In genomic region chr7:27097686-27098492, GRCh38 we compare ENCODE assay signal across 10 cellular contexts. TPM values are rescaled to one million over a fixed set of nuclear protein-coding genes. Genes with fewer than 3 reads are reported as not detected.
DNase-seq lines count a peak whose midpoint lies in the region; TF ChIP-seq lines count a peak whose summit lies in the region.
"Had no signal": no experiment of that assay in that cellular context is flagged by ENCODE, and none has a peak within 500 bp of the region (broad histone marks: within the 10 kb centered on the region; RNA-seq: fewer than 3 reads in every experiment).

No MANE protein-coding gene starts in this region.

- H3K18ac ChIP-seq in trophoblast cell (ENCODE audit: low read length): no peak overlapping the region

- TF ChIP-seq POLR2A in spleen (IDR thresholded peaks at IDR 0.05): no peak

- H4K91ac ChIP-seq in trophoblast cell (ENCODE audit: low read depth, low read length): no peak overlapping the region

- no peaks in the 10 kb centered on the region for H3K79me1 ChIP-seq in trophoblast cell (ENCODE audit: low read length)

- no peak overlapping the region for H3K4ac ChIP-seq in trophoblast cell (ENCODE audit: low read depth, low read length)

- H3K4me2 ChIP-seq in trophoblast cell (ENCODE audit: low read length): no peak overlapping the region

- peak overlapping the region; percentile 87 for H3K4me3 Mint-ChIP-seq in HFFc6
- H3K4me3 Mint-ChIP-seq in activated T-helper 1 cell treated with anti-CD3 and anti-CD28 coated beads, Interleukin-12 subunit alpha, Interleukin-12 subunit beta, Interleukin-2, Interleukin-4 antibody, amounts not matched to agents 30 ng/mL and 10 ng/mL and 1 ng/mL, durations not matched to agents 14 hours and 24 hours and 36 hours: peak overlapping the region; percentile 85
- H3K4me3 Mint-ChIP-seq in immature natural killer cell: peak overlapping the region; percentile 88 to 96 (median 91)

- H3K23ac ChIP-seq in trophoblast cell (ENCODE audit: low read length): no peak overlapping the region

- no peak overlapping the region for H2AFZ ChIP-seq in trophoblast cell (ENCODE audit: insufficient read depth, low read length, poor library complexity)

- WGBS in spleen, 5 donors: 27 to 34% (median 29%) methylated on average over 25 to 26 of the region's 26 CpGs
- no CpG with 5 or more reads among the region's 26 CpGs for WGBS in trophoblast cell (ENCODE audit: extremely low coverage, insufficient coverage, insufficient read length)

- peak overlapping the region; percentile 78 to 97 (median 94) for H3K27ac ChIP-seq in spleen
- no peak overlapping the region for H3K27ac ChIP-seq in trophoblast cell (ENCODE audit: low read depth, low read length)
- H3K27ac ChIP-seq: testis had no signal

- intact Hi-C loops in activated T-helper 1 cell treated with anti-CD3 and anti-CD28 coated beads, Interleukin-12 subunit alpha, Interleukin-12 subunit beta, Interleukin-2, Interleukin-4 antibody, amounts not matched to agents 30 ng/mL and 10 ng/mL and 1 ng/mL, durations not matched to agents 14 hours and 24 hours and 36 hours (cut with micrococcal nuclease): loop anchor here (2.0 to 5.0 kb wide), 7 partner anchors 37 to 1235 kb away; partner anchors contain the start of genes EVX1, HOXA13, HOXA3 and SKAP2
- intact Hi-C loops in spleen (cut with DNase I; ENCODE audit: low total_unique reads): loop anchor here (10.0 kb wide), 1 partner anchor 243 kb away; no protein-coding TSS in a partner anchor

- H4K8ac ChIP-seq in trophoblast cell (ENCODE audit: low read depth, low read length): no peak overlapping the region

- no peak for TF ChIP-seq CTCF in HFFc6 (IDR thresholded peaks at IDR 0.05)
- no peak for TF ChIP-seq CTCF in spleen (IDR thresholded peaks at IDR 0.05 in 8 of 11, conservative IDR thresholded peaks at IDR 0.05 in 3 of 11)

- peak overlapping the region; percentile 55 for H3K27ac Mint-ChIP-seq in HFFc6
- no peak overlapping the region for H3K27ac Mint-ChIP-seq in activated T-helper 1 cell treated with anti-CD3 and anti-CD28 coated beads, Interleukin-12 subunit alpha, Interleukin-12 subunit beta, Interleukin-2, Interleukin-4 antibody, amounts not matched to agents 30 ng/mL and 10 ng/mL and 1 ng/mL, durations not matched to agents 14 hours and 24 hours and 36 hours
- H3K27ac Mint-ChIP-seq in immature natural killer cell: peak overlapping the region in 2 of 6 donors; percentile 57 to 72

- no peak overlapping the region for H2BK5ac ChIP-seq in trophoblast cell (ENCODE audit: low read depth, low read length, poor library complexity)

- H3K36me3 ChIP-seq in spleen (peaks cover 0 to 29% (median 0%) of the 10 kb centered on the region in 6 donors), trophoblast cell (ENCODE audit: control insufficient read depth in 1 of 2, insufficient read depth in 2 of 2, low read length in 2 of 2) (no peaks in the 10 kb centered on the region)

- H3K27me3 ChIP-seq in spleen (replicated peaks in 1 of 7) (peaks cover 0 to 98% (median 12%) of the 10 kb centered on the region in 7 donors), trophoblast cell (ENCODE audit: insufficient read depth, low read length) (peaks cover 84% of the 10 kb centered on the region)
- H3K27me3 ChIP-seq: testis had no signal

- H3K9me3 Mint-ChIP-seq in HFFc6 (no peaks in the 10 kb centered on the region), immature natural killer cell (no peaks in the 10 kb centered on the region)
- no peaks in the 10 kb centered on the region for H3K9me3 Mint-ChIP-seq in activated T-helper 1 cell treated with anti-CD3 and anti-CD28 coated beads, Interleukin-12 subunit alpha, Interleukin-12 subunit beta, Interleukin-2, Interleukin-4 antibody, amounts not matched to agents 30 ng/mL and 10 ng/mL and 1 ng/mL, durations not matched to agents 14 hours and 24 hours and 36 hours

- H3K4me3 ChIP-seq in spleen (peak overlapping the region; percentile 18 to 97 (median 86)), trophoblast cell (ENCODE audit: low read depth, low read length) (no peak overlapping the region)

- H3K4me1 ChIP-seq in spleen (peaks cover 21 to 85% (median 54%) of the 10 kb centered on the region in 6 donors), trophoblast cell (ENCODE audit: control insufficient read depth in 1 of 2, insufficient read depth in 2 of 2, low read length in 2 of 2) (peaks cover 11 to 12% of the 10 kb centered on the region in 2 experiments)
- H3K4me1 ChIP-seq: testis had no signal

- no peak overlapping the region for H2BK120ac ChIP-seq in trophoblast cell (ENCODE audit: insufficient read depth, low read length, poor library complexity)

- H3K27me3 Mint-ChIP-seq in HFFc6 (ENCODE audit: insufficient read depth) (peaks cover 26% of the 10 kb centered on the region), immature natural killer cell (ENCODE audit: low read depth in 3 of 3) (peaks cover 19 to 24% (median 23%) of the 10 kb centered on the region in 3 donors)
- peaks cover 75% of the 10 kb centered on the region for H3K27me3 Mint-ChIP-seq in activated T-helper 1 cell treated with anti-CD3 and anti-CD28 coated beads, Interleukin-12 subunit alpha, Interleukin-12 subunit beta, Interleukin-2, Interleukin-4 antibody, amounts not matched to agents 30 ng/mL and 10 ng/mL and 1 ng/mL, durations not matched to agents 14 hours and 24 hours and 36 hours (ENCODE audit: insufficient read depth)

- no peak overlapping the region for H2BK12ac ChIP-seq in trophoblast cell (ENCODE audit: low read length)

- H3K9ac ChIP-seq in trophoblast cell (ENCODE audit: low read length): no peak overlapping the region

- DNase-seq in HFFc6 (no peak), immature natural killer cell (no peak), spleen (no peak), trophoblast cell (no peak), T-helper 9 cell (no peak)
- DNase-seq in activated T-helper 1 cell treated with anti-CD3 and anti-CD28 coated beads, Interleukin-12 subunit alpha, Interleukin-12 subunit beta, Interleukin-2, Interleukin-4 antibody, amounts not matched to agents 30 ng/mL and 10 ng/mL and 1 ng/mL, durations not matched to agents 14 hours and 24 hours and 36 hours (ENCODE audit: low spot score): no peak
- no peak for DNase-seq in NK-92 treated with Interleukin-12 subunit alpha and Interleukin-12 subunit beta, amount 100 ng/mL, for 24 hours (lab: John Stamatoyannopoulos, UW)
- DNase-seq in activated CD4-positive, alpha-beta T cell treated with anti-CD3 and anti-CD28 coated beads for 4 hours: no peak
- DNase-seq: NCI-H524 treated with DMSO at 0.1 percent for 48 hours, testis had no signal

- H3K4me1 Mint-ChIP-seq in HFFc6 (ENCODE audit: low read depth) (peaks cover 39% of the 10 kb centered on the region), immature natural killer cell (peaks cover 43 to 64% of the 10 kb centered on the region in 2 donors)
- peaks cover 24% of the 10 kb centered on the region for H3K4me1 Mint-ChIP-seq in activated T-helper 1 cell treated with anti-CD3 and anti-CD28 coated beads, Interleukin-12 subunit alpha, Interleukin-12 subunit beta, Interleukin-2, Interleukin-4 antibody, amounts not matched to agents 30 ng/mL and 10 ng/mL and 1 ng/mL, durations not matched to agents 14 hours and 24 hours and 36 hours (ENCODE audit: low read depth)

- no peaks in the 10 kb centered on the region for H3K79me2 ChIP-seq in trophoblast cell (ENCODE audit: control insufficient read depth, insufficient read depth, low read length, poor library complexity)

- H3K9me3 ChIP-seq in spleen: no peaks in the 10 kb centered on the region
- H3K9me3 ChIP-seq in trophoblast cell (ENCODE audit: insufficient read depth, low read depth, low read length): peaks cover 16% of the 10 kb centered on the region
- H3K9me3 ChIP-seq: testis had no signal

- H3K14ac ChIP-seq in trophoblast cell (ENCODE audit: low read length): no peak overlapping the region

- H3K36me3 Mint-ChIP-seq in HFFc6 (ENCODE audit: low read depth) (peaks cover 37% of the 10 kb centered on the region), immature natural killer cell (peaks cover 23 to 34% (median 29%) of the 10 kb centered on the region in 3 donors)
- H3K36me3 Mint-ChIP-seq in activated T-helper 1 cell treated with anti-CD3 and anti-CD28 coated beads, Interleukin-12 subunit alpha, Interleukin-12 subunit beta, Interleukin-2, Interleukin-4 antibody, amounts not matched to agents 30 ng/mL and 10 ng/mL and 1 ng/mL, durations not matched to agents 14 hours and 24 hours and 36 hours (ENCODE audit: low read depth): peaks cover 3% of the 10 kb centered on the region

- no peak overlapping the region for H2AK5ac ChIP-seq in trophoblast cell (ENCODE audit: low read length)

- no peak overlapping the region for H4K12ac ChIP-seq in trophoblast cell (ENCODE audit: low read depth, low read length)

RNA-seq across cellular contexts. Expression of gene HOXA1, which starts 2.1 kb away (rescaled TPM):
- under 1 TPM; 0.28 to 0.81 (median 0.45) TPM for total RNA-seq in HFFc6 (2021; fragmentation: NEBNext Ultra II Directional; extraction: Animal tissue kit (Norgen Biotek cat#: 25700))
- total RNA-seq in activated T-helper 1 cell treated with anti-CD3 and anti-CD28 coated beads, Interleukin-12 subunit alpha, Interleukin-12 subunit beta, Interleukin-2, Interleukin-4 antibody, amounts not matched to agents 30 ng/mL and 10 ng/mL and 1 ng/mL, durations not matched to agents 14 hours and 24 hours and 36 hours: 0.16 and 0.24 TPM in 2 replicates
- under 1 TPM in 1 of 3 donors, not detected in 2; 0.62 TPM for polyA plus RNA-seq in immature natural killer cell
- total RNA-seq in spleen: 1 to 10 TPM; 1.1 to 4.1 (median 1.7) TPM
- polyA plus RNA-seq in spleen: 1 to 10 TPM in 1 of 3 donors, under 1 TPM in 2; 0.33 to 1.3 (median 0.82) TPM
- polyA plus RNA-seq in trophoblast cell (2013): 0.05 and 0.06 TPM in 2 replicates

RNA-seq across cellular contexts. Expression of gene HOXA2, which starts 4.6 kb away (rescaled TPM):
- total RNA-seq in HFFc6 (2021; fragmentation: NEBNext Ultra II Directional; extraction: Animal tissue kit (Norgen Biotek cat#: 25700)): under 1 TPM in 3 of 6 experiments, not detected in 3; 0.10 to 0.17 (median 0.14) TPM
- total RNA-seq in activated T-helper 1 cell treated with anti-CD3 and anti-CD28 coated beads, Interleukin-12 subunit alpha, Interleukin-12 subunit beta, Interleukin-2, Interleukin-4 antibody, amounts not matched to agents 30 ng/mL and 10 ng/mL and 1 ng/mL, durations not matched to agents 14 hours and 24 hours and 36 hours: not detected in 2 replicates
- not detected for polyA plus RNA-seq in immature natural killer cell
- 1 to 10 TPM in 4 of 7 donors, under 1 TPM in 3; 0.70 to 2.8 (median 1.3) TPM for total RNA-seq in spleen
- under 1 TPM; 0.41 to 0.83 (median 0.55) TPM for polyA plus RNA-seq in spleen
- not detected in 2 replicates for polyA plus RNA-seq in trophoblast cell (2013)

RNA-seq across cellular contexts. Expression of gene HOXA4, which starts 32.7 kb away (rescaled TPM):
- 1 to 10 TPM in 1 of 6 experiments, under 1 TPM in 5; 0.38 to 1.0 (median 0.47) TPM for total RNA-seq in HFFc6 (2021; fragmentation: NEBNext Ultra II Directional; extraction: Animal tissue kit (Norgen Biotek cat#: 25700))
- not detected in 2 replicates for total RNA-seq in activated T-helper 1 cell treated with anti-CD3 and anti-CD28 coated beads, Interleukin-12 subunit alpha, Interleukin-12 subunit beta, Interleukin-2, Interleukin-4 antibody, amounts not matched to agents 30 ng/mL and 10 ng/mL and 1 ng/mL, durations not matched to agents 14 hours and 24 hours and 36 hours
- 1 to 10 TPM in 1 of 3 donors, under 1 TPM in 1, not detected in 1; 0.51 to 1.2 TPM for polyA plus RNA-seq in immature natural killer cell
- total RNA-seq in spleen: 10 to 100 TPM in 1 of 7 donors, 1 to 10 TPM in 6; 2.7 to 10.8 (median 4.6) TPM
- 1 to 10 TPM; 2.1 to 5.9 (median 3.6) TPM for polyA plus RNA-seq in spleen
- polyA plus RNA-seq in trophoblast cell (2013): 0.03 TPM in 1 of 2 replicates, not detected in the other

RNA-seq across cellular contexts. Expression of gene HOXA5, which starts 45.6 kb away (rescaled TPM):
- total RNA-seq in HFFc6 (2021; fragmentation: NEBNext Ultra II Directional; extraction: Animal tissue kit (Norgen Biotek cat#: 25700)): 1 to 10 TPM; 2.0 to 3.8 (median 2.8) TPM
- total RNA-seq in activated T-helper 1 cell treated with anti-CD3 and anti-CD28 coated beads, Interleukin-12 subunit alpha, Interleukin-12 subunit beta, Interleukin-2, Interleukin-4 antibody, amounts not matched to agents 30 ng/mL and 10 ng/mL and 1 ng/mL, durations not matched to agents 14 hours and 24 hours and 36 hours: not detected in 2 replicates
- polyA plus RNA-seq in immature natural killer cell (1 to 10 TPM in 1 of 3 donors, under 1 TPM in 2; 0.42 to 1.1 (median 0.73) TPM), spleen (1 to 10 TPM; 1.6 to 2.3 (median 2.2) TPM)
- total RNA-seq in spleen: 1 to 10 TPM; 3.0 to 9.3 (median 6.9) TPM
- polyA plus RNA-seq in trophoblast cell (2013): not detected in 2 replicates

RNA-seq across cellular contexts. Expression of gene HOXA6, which starts 49.7 kb away (rescaled TPM):
- 1 to 10 TPM; 2.3 to 3.8 (median 2.8) TPM for total RNA-seq in HFFc6 (2021; fragmentation: NEBNext Ultra II Directional; extraction: Animal tissue kit (Norgen Biotek cat#: 25700))
- not detected in 2 replicates for total RNA-seq in activated T-helper 1 cell treated with anti-CD3 and anti-CD28 coated beads, Interleukin-12 subunit alpha, Interleukin-12 subunit beta, Interleukin-2, Interleukin-4 antibody, amounts not matched to agents 30 ng/mL and 10 ng/mL and 1 ng/mL, durations not matched to agents 14 hours and 24 hours and 36 hours
- polyA plus RNA-seq in immature natural killer cell: 1 to 10 TPM in 1 of 3 donors, under 1 TPM in 1, not detected in 1; 0.52 to 3.8 TPM
- 1 to 10 TPM in 5 of 7 donors, under 1 TPM in 2; 0.38 to 2.0 (median 1.4) TPM for total RNA-seq in spleen
- under 1 TPM in 1 of 3 donors, not detected in 2; 0.26 TPM for polyA plus RNA-seq in spleen
- not detected in 2 replicates for polyA plus RNA-seq in trophoblast cell (2013)
- total RNA-seq: testis had no signal
